13 cellular contexts compared by ENCODE assay signal in the genomic region with DNA sequence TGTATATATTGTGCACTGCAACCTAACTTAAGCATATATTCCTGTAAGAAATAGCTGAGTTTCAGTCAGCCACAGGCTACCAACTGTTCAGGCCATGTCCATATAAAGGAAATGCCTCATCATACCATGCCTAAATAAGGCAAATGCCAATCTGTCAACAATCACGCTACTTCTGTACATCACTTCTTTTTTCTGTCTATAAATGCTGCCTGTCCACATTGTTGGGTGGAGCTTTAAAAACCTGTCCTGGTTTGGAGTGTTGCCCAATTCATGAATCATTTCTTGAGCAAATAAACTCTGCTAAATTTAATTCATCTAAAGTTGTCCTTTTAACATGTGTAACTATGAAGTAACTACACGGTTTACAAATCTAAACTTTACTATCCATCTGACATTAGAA.
DNase-seq lines count a peak whose midpoint lies in the region; ATAC-seq and TF ChIP-seq lines count a peak whose summit lies in the region.
"Had no signal": no experiment of that assay in that cellular context is flagged by ENCODE, and none has a peak within 500 bp of the region (broad histone marks: within the 10 kb centered on the region; RNA-seq: fewer than 3 reads in every experiment).

No MANE protein-coding gene starts in this region.

- H3K4me1 ChIP-seq in breast epithelium (no peaks in the 10 kb centered on the region), hepatocyte (ENCODE audit: insufficient read depth) (no peaks in the 10 kb centered on the region)
- H3K4me1 ChIP-seq: pancreas had no signal

- H3K27me3 ChIP-seq in breast epithelium (no peaks in the 10 kb centered on the region), hepatocyte (no peaks in the 10 kb centered on the region)

- H3K79me2 ChIP-seq in hepatocyte = no peaks in the 10 kb centered on the region

- H3K36me3 ChIP-seq in breast epithelium (no peaks in the 10 kb centered on the region), hepatocyte (replicated peaks; ENCODE audit: insufficient read depth, low read depth) (no peaks in the 10 kb centered on the region)
- H3K36me3 ChIP-seq: pancreas had no signal

- H3K9me2 ChIP-seq in hepatocyte (replicated peaks; ENCODE audit: insufficient read depth) = no peaks in the 10 kb centered on the region

- peaks cover 71% of the 10 kb centered on the region for H3K27me3 Mint-ChIP-seq in MCF 10A (ENCODE audit: insufficient read depth, unreplicated experiment)

- CTCF ChIA-PET in MCF 10A (lab: Yijun Ruan, JAX) = interaction anchor here (0.5 kb wide), 1 partner anchor 234 kb away, joined by 3 read pairs; no protein-coding TSS in a partner anchor

- no peak overlapping the region for H3K4me3 Mint-ChIP-seq in MCF 10A (ENCODE audit: unreplicated experiment)

- no peak overlapping the region for H2AFZ ChIP-seq in hepatocyte

- no peak overlapping the region for H3K4me2 ChIP-seq in hepatocyte

- no peaks in the 10 kb centered on the region for H3K9me3 ChIP-seq in breast epithelium
- H3K9me3 ChIP-seq in hepatocyte (ENCODE audit: low read depth) = no peaks in the 10 kb centered on the region
- H3K9me3 ChIP-seq: pancreas had no signal

- no peaks in the 10 kb centered on the region for H3K36me3 Mint-ChIP-seq in MCF 10A (ENCODE audit: insufficient read depth, unreplicated experiment)

- H4K20me1 ChIP-seq in hepatocyte (ENCODE audit: insufficient read depth, poor library complexity, severe bottlenecking) = no peaks in the 10 kb centered on the region

- no peak overlapping the region for H3K27ac Mint-ChIP-seq in MCF 10A (ENCODE audit: low read depth, unreplicated experiment)

- TF ChIP-seq POLR2A in breast epithelium (IDR thresholded peaks at IDR 0.05) = no peak

- H3K9me3 Mint-ChIP-seq in MCF 10A (ENCODE audit: unreplicated experiment) = peaks cover 13% of the 10 kb centered on the region

- no TSS peak for BruUV-seq in MCF 10A (replicated peaks; lab: Mats Ljungman, UMichigan)

- TF ChIP-seq CTCF in MCF 10A (IDR thresholded peaks at IDR 0.05; ENCODE audit: unreplicated experiment) (no peak), breast epithelium (IDR thresholded peaks at IDR 0.05) (no peak), hepatocyte (IDR thresholded peaks at IDR 0.05; ENCODE audit: poor library complexity) (no peak)

- DNase-seq in MCF 10A (ENCODE audit: unreplicated experiment) (peak; percentile 69), breast epithelium (ENCODE audit: low spot score in 2 of 2) (no peak), RPMI8226 (peak; percentile 3), hepatocyte (ENCODE audit: low spot score) (no peak)
- DNase-seq in stimulated activated CD4-positive, alpha-beta T cell treated with anti-CD3 and anti-CD28 coated beads, Interleukin-15, amount 100 ng/mL, for 24 hours = no peak
- DNase-seq: activated CD4-positive, CD25-positive, alpha-beta regulatory T cell; NCI-H1417 treated with DMSO at 0.1 percent for 48 hours; NCI-H526 treated with DMSO at 0.1 percent for 48 hours; pancreas; stimulated activated CD4-positive, alpha-beta T cell treated with anti-CD3 and anti-CD28 coated beads, Interleukin-12 subunit alpha, Interleukin-12 subunit beta, amount 100 ng/mL, for 4 hours had no signal

- intact Hi-C loops in MCF 10A (cut with micrococcal nuclease) (no loop called here), breast epithelium (cut with DNase I; ENCODE audit: low total_unique reads) (no loop called here)

- peaks cover 10% of the 10 kb centered on the region for H3K4me1 Mint-ChIP-seq in MCF 10A (ENCODE audit: insufficient read depth, unreplicated experiment)

- no peak overlapping the region for H3K27ac ChIP-seq in breast epithelium
- H3K27ac ChIP-seq in hepatocyte = no peak overlapping the region
- H3K27ac ChIP-seq: pancreas had no signal

- 81% methylated on average over 2 of the region's 2 CpGs for WGBS in hepatocyte (ENCODE audit: low lambda C conversion rate, missing lambda C conversion rate)

- ATAC-seq in esophagus mucosa (peak; percentile 94), HG03159 (IDR thresholded peaks at IDR 0.05; ENCODE audit: unreplicated experiment) (no peak), GM21381 (IDR thresholded peaks at IDR 0.05; ENCODE audit: unreplicated experiment) (no peak)

- no peak overlapping the region for H3K4me3 ChIP-seq in breast epithelium
- no peak overlapping the region for H3K4me3 ChIP-seq in hepatocyte
- H3K4me3 ChIP-seq: pancreas had no signal

- POLR2A ChIA-PET in MCF 10A (lab: Yijun Ruan, JAX) = no interaction called here

Comparison
In these comparisons a context has a peak if more than half of its experiments do, and no peak if none do; other contexts are left out.
1. DNase-seq: peak in MCF 10A (single experiment) and RPMI8226 (single experiment); none in breast epithelium (0 of 2), hepatocyte (single experiment) and stimulated activated CD4-positive, alpha-beta T cell treated with anti-CD3 and anti-CD28 coated beads, Interleukin-15, amount 100 ng/mL, for 24 hours (single experiment).